1 cellular context compared by ENCODE assay signal in genomic region chr17:37358830-37359681, GRCh38.
A peak's percentile ranks its signal among the peaks of the same experiment; 100 is the strongest.
TF ChIP-seq lines count a peak whose summit lies in the region.

No MANE protein-coding gene starts in this region.

TF ChIP-seq in HepG2, 621 proteins besides CTCF, POLR2A, EP300 and RAD21 (continued from another document and continues in another):
- TF ChIP-seq AKAP8 (CRISPR knock-in tag; IDR thresholded peaks at IDR 0.05), result no peak; the same call in 1 of the 2 replicates
- no peak for TF ChIP-seq GATAD2A (CRISPR knock-in tag; IDR thresholded peaks at IDR 0.05)
- TF ChIP-seq PAF1 (CRISPR knock-in tag; IDR thresholded peaks at IDR 0.05), result 0 out of 2 replicates have a peak, but pooled peaks have one; percentile 47
- peak; percentile 72; the same call in 2 of the 3 replicates for TF ChIP-seq MXI1 (IDR thresholded peaks at IDR 0.05; ENCODE audit: borderline replicate concordance, low read depth, low read length)
- TF ChIP-seq NRL (CRISPR knock-in tag; IDR thresholded peaks at IDR 0.05; ENCODE audit: borderline replicate concordance), result no peak; the same call in 1 of the 2 replicates
- TF ChIP-seq ZNF784 (CRISPR knock-in tag; IDR thresholded peaks at IDR 0.05; ENCODE audit: borderline replicate concordance), result no peak; the same call in 1 of the 2 replicates
- TF ChIP-seq SAP130 (CRISPR knock-in tag; IDR thresholded peaks at IDR 0.05; ENCODE audit: low read depth), result peak; percentile 82
- no peak for TF ChIP-seq ZNF513 (CRISPR knock-in tag; conservative IDR thresholded peaks at IDR 0.05)
- TF ChIP-seq ZNF292 (CRISPR knock-in tag; IDR thresholded peaks at IDR 0.05; ENCODE audit: borderline replicate concordance, low read depth), result no peak
- TF ChIP-seq ZKSCAN5 (CRISPR knock-in tag; IDR thresholded peaks at IDR 0.05), result no peak
- TF ChIP-seq SRY (CRISPR knock-in tag; IDR thresholded peaks at IDR 0.05), result 0 out of 2 replicates have a peak, but pooled peaks have one; percentile 30
- TF ChIP-seq ZSCAN22 (CRISPR knock-in tag; IDR thresholded peaks at IDR 0.05), result no peak
- TF ChIP-seq, protein P1, sequence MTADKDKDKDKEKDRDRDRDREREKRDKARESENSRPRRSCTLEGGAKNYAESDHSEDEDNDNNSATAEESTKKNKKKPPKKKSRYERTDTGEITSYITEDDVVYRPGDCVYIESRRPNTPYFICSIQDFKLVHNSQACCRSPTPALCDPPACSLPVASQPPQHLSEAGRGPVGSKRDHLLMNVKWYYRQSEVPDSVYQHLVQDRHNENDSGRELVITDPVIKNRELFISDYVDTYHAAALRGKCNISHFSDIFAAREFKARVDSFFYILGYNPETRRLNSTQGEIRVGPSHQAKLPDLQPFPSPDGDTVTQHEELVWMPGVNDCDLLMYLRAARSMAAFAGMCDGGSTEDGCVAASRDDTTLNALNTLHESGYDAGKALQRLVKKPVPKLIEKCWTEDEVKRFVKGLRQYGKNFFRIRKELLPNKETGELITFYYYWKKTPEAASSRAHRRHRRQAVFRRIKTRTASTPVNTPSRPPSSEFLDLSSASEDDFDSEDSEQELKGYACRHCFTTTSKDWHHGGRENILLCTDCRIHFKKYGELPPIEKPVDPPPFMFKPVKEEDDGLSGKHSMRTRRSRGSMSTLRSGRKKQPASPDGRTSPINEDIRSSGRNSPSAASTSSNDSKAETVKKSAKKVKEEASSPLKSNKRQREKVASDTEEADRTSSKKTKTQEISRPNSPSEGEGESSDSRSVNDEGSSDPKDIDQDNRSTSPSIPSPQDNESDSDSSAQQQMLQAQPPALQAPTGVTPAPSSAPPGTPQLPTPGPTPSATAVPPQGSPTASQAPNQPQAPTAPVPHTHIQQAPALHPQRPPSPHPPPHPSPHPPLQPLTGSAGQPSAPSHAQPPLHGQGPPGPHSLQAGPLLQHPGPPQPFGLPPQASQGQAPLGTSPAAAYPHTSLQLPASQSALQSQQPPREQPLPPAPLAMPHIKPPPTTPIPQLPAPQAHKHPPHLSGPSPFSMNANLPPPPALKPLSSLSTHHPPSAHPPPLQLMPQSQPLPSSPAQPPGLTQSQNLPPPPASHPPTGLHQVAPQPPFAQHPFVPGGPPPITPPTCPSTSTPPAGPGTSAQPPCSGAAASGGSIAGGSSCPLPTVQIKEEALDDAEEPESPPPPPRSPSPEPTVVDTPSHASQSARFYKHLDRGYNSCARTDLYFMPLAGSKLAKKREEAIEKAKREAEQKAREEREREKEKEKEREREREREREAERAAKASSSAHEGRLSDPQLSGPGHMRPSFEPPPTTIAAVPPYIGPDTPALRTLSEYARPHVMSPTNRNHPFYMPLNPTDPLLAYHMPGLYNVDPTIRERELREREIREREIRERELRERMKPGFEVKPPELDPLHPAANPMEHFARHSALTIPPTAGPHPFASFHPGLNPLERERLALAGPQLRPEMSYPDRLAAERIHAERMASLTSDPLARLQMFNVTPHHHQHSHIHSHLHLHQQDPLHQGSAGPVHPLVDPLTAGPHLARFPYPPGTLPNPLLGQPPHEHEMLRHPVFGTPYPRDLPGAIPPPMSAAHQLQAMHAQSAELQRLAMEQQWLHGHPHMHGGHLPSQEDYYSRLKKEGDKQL (CRISPR knock-in tag; IDR thresholded peaks at IDR 0.05; ENCODE audit: low read depth), result no peak
- TF ChIP-seq POGK (CRISPR knock-in tag; conservative IDR thresholded peaks at IDR 0.05), result peak; percentile 68
- no peak for TF ChIP-seq ZNF383 (CRISPR knock-in tag; IDR thresholded peaks at IDR 0.05; ENCODE audit: borderline replicate concordance)
- TF ChIP-seq, protein P2, sequence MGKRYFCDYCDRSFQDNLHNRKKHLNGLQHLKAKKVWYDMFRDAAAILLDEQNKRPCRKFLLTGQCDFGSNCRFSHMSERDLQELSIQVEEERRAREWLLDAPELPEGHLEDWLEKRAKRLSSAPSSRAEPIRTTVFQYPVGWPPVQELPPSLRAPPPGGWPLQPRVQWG (CRISPR knock-in tag; IDR thresholded peaks at IDR 0.05; ENCODE audit: borderline replicate concordance, low read depth), result no peak
- no peak for TF ChIP-seq SP140L (CRISPR knock-in tag; IDR thresholded peaks at IDR 0.05; ENCODE audit: borderline replicate concordance)
- no peak for TF ChIP-seq ZNF33B (CRISPR knock-in tag; IDR thresholded peaks at IDR 0.05)
- 0 out of 2 replicates have a peak, but pooled peaks have one; percentile 8 for TF ChIP-seq FOXO1 (CRISPR knock-in tag; IDR thresholded peaks at IDR 0.05)
- TF ChIP-seq ZSCAN25 (CRISPR knock-in tag; IDR thresholded peaks at IDR 0.05), result no peak
- TF ChIP-seq TEAD3 (CRISPR knock-in tag; optimal IDR thresholded peaks at IDR 0.05; ENCODE audit: borderline replicate concordance), result no peak
- no peak for TF ChIP-seq SMAD9 (CRISPR knock-in tag; IDR thresholded peaks at IDR 0.05)
- peak; percentile 79; the same call in 1 of the 2 replicates for TF ChIP-seq KDM5B (CRISPR knock-in tag; IDR thresholded peaks at IDR 0.05; ENCODE audit: borderline replicate concordance)
- TF ChIP-seq ATF2 (CRISPR knock-in tag; IDR thresholded peaks at IDR 0.05), result no peak
- TF ChIP-seq, protein P3, sequence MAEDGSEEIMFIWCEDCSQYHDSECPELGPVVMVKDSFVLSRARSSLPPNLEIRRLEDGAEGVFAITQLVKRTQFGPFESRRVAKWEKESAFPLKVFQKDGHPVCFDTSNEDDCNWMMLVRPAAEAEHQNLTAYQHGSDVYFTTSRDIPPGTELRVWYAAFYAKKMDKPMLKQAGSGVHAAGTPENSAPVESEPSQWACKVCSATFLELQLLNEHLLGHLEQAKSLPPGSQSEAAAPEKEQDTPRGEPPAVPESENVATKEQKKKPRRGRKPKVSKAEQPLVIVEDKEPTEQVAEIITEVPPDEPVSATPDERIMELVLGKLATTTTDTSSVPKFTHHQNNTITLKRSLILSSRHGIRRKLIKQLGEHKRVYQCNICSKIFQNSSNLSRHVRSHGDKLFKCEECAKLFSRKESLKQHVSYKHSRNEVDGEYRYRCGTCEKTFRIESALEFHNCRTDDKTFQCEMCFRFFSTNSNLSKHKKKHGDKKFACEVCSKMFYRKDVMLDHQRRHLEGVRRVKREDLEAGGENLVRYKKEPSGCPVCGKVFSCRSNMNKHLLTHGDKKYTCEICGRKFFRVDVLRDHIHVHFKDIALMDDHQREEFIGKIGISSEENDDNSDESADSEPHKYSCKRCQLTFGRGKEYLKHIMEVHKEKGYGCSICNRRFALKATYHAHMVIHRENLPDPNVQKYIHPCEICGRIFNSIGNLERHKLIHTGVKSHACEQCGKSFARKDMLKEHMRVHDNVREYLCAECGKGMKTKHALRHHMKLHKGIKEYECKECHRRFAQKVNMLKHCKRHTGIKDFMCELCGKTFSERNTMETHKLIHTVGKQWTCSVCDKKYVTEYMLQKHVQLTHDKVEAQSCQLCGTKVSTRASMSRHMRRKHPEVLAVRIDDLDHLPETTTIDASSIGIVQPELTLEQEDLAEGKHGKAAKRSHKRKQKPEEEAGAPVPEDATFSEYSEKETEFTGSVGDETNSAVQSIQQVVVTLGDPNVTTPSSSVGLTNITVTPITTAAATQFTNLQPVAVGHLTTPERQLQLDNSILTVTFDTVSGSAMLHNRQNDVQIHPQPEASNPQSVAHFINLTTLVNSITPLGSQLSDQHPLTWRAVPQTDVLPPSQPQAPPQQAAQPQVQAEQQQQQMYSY (CRISPR knock-in tag; IDR thresholded peaks at IDR 0.05), result no peak; the same call in 1 of the 2 replicates
- no peak for TF ChIP-seq ZNF572 (CRISPR knock-in tag; IDR thresholded peaks at IDR 0.05)
- no peak for TF ChIP-seq ZNF713 (CRISPR knock-in tag; IDR thresholded peaks at IDR 0.05)
- TF ChIP-seq HOXA5 (CRISPR knock-in tag; IDR thresholded peaks at IDR 0.05), result peak; percentile 31; the same call in 1 of the 2 replicates
- no peak for TF ChIP-seq ZNF704 (CRISPR knock-in tag; IDR thresholded peaks at IDR 0.05; ENCODE audit: borderline replicate concordance)
- TF ChIP-seq ESRRA (CRISPR knock-in tag; IDR thresholded peaks at IDR 0.05; ENCODE audit: low read depth), result no peak
- TF ChIP-seq, protein P4, sequence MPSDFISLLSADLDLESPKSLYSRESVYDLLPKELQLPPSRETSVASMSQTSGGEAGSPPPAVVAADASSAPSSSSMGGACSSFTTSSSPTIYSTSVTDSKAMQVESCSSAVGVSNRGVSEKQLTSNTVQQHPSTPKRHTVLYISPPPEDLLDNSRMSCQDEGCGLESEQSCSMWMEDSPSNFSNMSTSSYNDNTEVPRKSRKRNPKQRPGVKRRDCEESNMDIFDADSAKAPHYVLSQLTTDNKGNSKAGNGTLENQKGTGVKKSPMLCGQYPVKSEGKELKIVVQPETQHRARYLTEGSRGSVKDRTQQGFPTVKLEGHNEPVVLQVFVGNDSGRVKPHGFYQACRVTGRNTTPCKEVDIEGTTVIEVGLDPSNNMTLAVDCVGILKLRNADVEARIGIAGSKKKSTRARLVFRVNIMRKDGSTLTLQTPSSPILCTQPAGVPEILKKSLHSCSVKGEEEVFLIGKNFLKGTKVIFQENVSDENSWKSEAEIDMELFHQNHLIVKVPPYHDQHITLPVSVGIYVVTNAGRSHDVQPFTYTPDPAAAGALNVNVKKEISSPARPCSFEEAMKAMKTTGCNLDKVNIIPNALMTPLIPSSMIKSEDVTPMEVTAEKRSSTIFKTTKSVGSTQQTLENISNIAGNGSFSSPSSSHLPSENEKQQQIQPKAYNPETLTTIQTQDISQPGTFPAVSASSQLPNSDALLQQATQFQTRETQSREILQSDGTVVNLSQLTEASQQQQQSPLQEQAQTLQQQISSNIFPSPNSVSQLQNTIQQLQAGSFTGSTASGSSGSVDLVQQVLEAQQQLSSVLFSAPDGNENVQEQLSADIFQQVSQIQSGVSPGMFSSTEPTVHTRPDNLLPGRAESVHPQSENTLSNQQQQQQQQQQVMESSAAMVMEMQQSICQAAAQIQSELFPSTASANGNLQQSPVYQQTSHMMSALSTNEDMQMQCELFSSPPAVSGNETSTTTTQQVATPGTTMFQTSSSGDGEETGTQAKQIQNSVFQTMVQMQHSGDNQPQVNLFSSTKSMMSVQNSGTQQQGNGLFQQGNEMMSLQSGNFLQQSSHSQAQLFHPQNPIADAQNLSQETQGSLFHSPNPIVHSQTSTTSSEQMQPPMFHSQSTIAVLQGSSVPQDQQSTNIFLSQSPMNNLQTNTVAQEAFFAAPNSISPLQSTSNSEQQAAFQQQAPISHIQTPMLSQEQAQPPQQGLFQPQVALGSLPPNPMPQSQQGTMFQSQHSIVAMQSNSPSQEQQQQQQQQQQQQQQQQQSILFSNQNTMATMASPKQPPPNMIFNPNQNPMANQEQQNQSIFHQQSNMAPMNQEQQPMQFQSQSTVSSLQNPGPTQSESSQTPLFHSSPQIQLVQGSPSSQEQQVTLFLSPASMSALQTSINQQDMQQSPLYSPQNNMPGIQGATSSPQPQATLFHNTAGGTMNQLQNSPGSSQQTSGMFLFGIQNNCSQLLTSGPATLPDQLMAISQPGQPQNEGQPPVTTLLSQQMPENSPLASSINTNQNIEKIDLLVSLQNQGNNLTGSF (CRISPR knock-in tag; IDR thresholded peaks at IDR 0.05), result no peak
- TF ChIP-seq TRIM24 (CRISPR knock-in tag; IDR thresholded peaks at IDR 0.05), result no peak
- no peak for TF ChIP-seq MIER2 (CRISPR knock-in tag; IDR thresholded peaks at IDR 0.05)
- TF ChIP-seq ZBTB20 (CRISPR knock-in tag; IDR thresholded peaks at IDR 0.05; ENCODE audit: borderline replicate concordance, low read depth), result peak; percentile 39; the same call in 1 of the 2 replicates
- no peak for TF ChIP-seq ZNF329 (CRISPR knock-in tag; IDR thresholded peaks at IDR 0.05; ENCODE audit: low read depth)
- no peak for TF ChIP-seq ZNF180 (CRISPR knock-in tag; IDR thresholded peaks at IDR 0.05; ENCODE audit: borderline replicate concordance, low read depth)
